Comparison of ENCODE assay signal across 16 cellular contexts in the genomic region with DNA sequence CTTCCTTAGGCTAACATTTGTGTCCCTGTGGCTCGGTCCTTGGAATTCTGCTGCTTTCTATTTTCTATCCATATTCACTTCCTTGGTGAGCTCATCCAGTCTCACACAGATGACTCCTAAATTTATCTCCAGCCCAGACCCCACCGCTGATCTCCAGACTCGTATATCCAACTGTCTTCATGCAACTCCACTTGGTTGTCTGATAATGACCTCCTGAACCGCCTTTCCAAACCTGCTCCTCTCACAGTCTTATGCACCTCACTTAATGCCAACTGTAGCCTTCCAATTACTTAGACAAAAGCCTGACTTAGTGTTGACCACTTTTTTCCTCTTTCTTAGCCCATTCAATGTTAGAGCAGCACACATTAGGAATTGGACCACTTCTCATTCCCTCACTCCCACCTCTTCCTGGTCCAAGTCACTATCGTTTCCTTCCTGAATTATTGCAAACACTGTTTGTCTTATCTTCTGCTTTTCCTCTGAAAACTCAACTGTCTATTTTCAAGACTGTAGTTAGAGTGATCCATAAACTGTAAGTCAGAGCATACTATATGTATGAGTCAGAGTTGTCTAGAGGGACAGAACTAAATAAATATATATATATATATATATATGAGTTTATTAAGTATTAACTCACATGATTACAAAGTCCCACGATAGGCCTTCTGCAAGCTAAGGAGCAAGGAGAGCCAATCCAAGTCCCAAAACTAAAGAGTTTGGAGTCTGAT.
"Had no signal": no experiment of that assay in that cellular context is flagged by ENCODE, and none has a peak within 500 bp of the region (broad histone marks: within the 10 kb centered on the region; RNA-seq: fewer than 3 reads in every experiment).

No MANE protein-coding gene starts in this region.

- H3K27ac ChIP-seq: esophagus muscularis mucosa, foreskin keratinocyte, left lung, parathyroid adenoma, skin epidermis, tibial nerve, vagina, VCaP had no signal

- DNase-seq: activated CD4-positive, alpha-beta T cell treated with anti-CD3 and anti-CD28 coated beads for 36 hours; activated CD8-positive, alpha-beta memory T cell treated with anti-CD3 and anti-CD28 coated beads, Interleukin-2, amount 50 U/mL, for 48 hours; activated CD8-positive, alpha-beta T cell treated with anti-CD3 and anti-CD28 coated beads for 36 hours; activated naive CD4-positive, alpha-beta T cell treated with Interleukin-2 at 50 U/mL for 16 hours; activated naive CD8-positive, alpha-beta T cell treated with anti-CD3 and anti-CD28 coated beads, Interleukin-2, amount 50 U/mL, for 24 hours; cerebellar nuclear complex; left lung; T-cell; T1000 had no signal

- H3K9me3 ChIP-seq: esophagus muscularis mucosa, left lung, tibial nerve, vagina had no signal

- H3K79me2 ChIP-seq: parathyroid adenoma had no signal

- H3K36me3 ChIP-seq: esophagus muscularis mucosa, left lung, tibial nerve, vagina had no signal

- H3K27me3 ChIP-seq: esophagus muscularis mucosa, foreskin keratinocyte, left lung, tibial nerve, vagina had no signal

- H3K4me1 ChIP-seq: esophagus muscularis mucosa, foreskin keratinocyte, left lung, parathyroid adenoma, tibial nerve, vagina had no signal

- H2AFZ ChIP-seq: parathyroid adenoma had no signal

- H3K9ac ChIP-seq: parathyroid adenoma had no signal

- ATAC-seq: activated CD4-positive, alpha-beta T cell treated with anti-CD3 and anti-CD28 coated beads for 36 hours; activated CD8-positive, alpha-beta T cell treated with anti-CD3 and anti-CD28 coated beads for 36 hours; activated naive CD8-positive, alpha-beta T cell treated with anti-CD3 and anti-CD28 coated beads, Interleukin-2, amount 50 U/mL, for 24 hours; left lung; T-cell had no signal

- H3K4me3 ChIP-seq: esophagus muscularis mucosa, left lung, skin epidermis, tibial nerve, vagina had no signal
